In the genomic region with DNA sequence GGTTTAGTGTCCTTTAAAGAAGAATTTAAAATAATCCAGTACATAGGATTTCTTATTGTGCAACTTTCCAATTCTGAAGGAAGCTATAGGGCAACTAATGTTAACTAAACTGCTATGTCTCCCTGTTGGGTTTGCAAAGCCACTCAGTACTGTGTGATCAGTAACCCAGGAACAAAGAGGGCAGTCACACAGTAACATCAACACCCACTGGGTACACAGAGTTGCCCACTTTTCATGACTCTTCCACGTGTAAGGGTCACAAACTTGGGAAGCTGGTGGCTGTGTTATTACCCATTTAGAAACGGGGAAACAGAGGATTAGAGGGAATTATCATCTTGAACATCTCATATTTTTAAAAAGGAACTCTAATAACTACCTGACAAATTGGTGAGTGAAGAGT, we compare ENCODE assay signal across 1 cellular context.
TF ChIP-seq lines count a peak whose summit lies in the region.

No MANE protein-coding gene starts in this region.

TF ChIP-seq in endothelial cell of umbilical vein, 7 proteins besides CTCF, POLR2A, EP300 and RAD21 (continued from another document):
- TF ChIP-seq, protein P1, sequence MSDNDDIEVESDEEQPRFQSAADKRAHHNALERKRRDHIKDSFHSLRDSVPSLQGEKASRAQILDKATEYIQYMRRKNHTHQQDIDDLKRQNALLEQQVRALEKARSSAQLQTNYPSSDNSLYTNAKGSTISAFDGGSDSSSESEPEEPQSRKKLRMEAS (IDR thresholded peaks at IDR 0.05; ENCODE audit: insufficient read depth, insufficient read length): no peak
- TF ChIP-seq JUN (IDR thresholded peaks at IDR 0.05; ENCODE audit: borderline replicate concordance, insufficient read depth, insufficient read length, low read depth): no peak
